In the genomic region with DNA sequence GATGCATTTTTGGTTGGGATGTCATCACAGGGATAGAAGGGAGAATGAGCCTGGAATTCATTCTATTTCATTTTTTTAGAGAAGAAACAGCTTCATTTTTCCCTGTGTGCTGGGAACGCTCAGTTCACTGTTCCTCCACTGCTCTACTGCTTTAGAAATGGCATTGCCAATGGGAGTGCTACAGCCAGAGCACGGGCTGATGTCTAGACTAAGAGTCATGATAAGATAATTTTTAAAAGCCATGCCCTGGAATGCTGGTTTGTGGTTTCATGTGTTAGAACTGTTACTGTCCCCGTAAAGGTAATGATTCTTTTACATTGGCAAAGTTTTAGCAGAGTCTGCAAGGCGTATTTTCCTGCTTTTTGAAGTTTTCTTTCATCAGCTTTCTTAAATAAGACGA, we compare ENCODE assay signal across 10 cellular contexts.
A peak's percentile ranks its signal among the peaks of the same experiment; 100 is the strongest.
DNase-seq lines count a peak whose midpoint lies in the region; ATAC-seq and TF ChIP-seq lines count a peak whose summit lies in the region.
"Had no signal": no experiment of that assay in that cellular context is flagged by ENCODE, and none has a peak within 500 bp of the region (broad histone marks: within the 10 kb centered on the region; RNA-seq: fewer than 3 reads in every experiment).

No MANE protein-coding gene starts in this region.

- no peaks in the 10 kb centered on the region for H3K79me2 ChIP-seq in SK-N-SH (ENCODE audit: insufficient read depth)

- TF ChIP-seq RAD21 in SK-N-SH (IDR thresholded peaks at IDR 0.05; ENCODE audit: low read length), result 0 out of 2 replicates have a peak, but pooled peaks have one; percentile 3

- ATAC-seq in GM21825 (IDR thresholded peaks at IDR 0.05; ENCODE audit: unreplicated experiment), result no peak

- DNase-seq in GM03348 (ENCODE audit: low spot score), result peak; percentile 30
- peak; percentile 48 for DNase-seq in SK-N-SH
- peak; percentile 88 for DNase-seq in glomerular visceral epithelial cell (ENCODE audit: extremely low spot score)
- peak; percentile 37 for DNase-seq in pons (ENCODE audit: low spot score)
- no peak for DNase-seq in NCI-H524 (lab: John Stamatoyannopoulos, UW)
- no peak for DNase-seq in NCI-H2171 (lab: John Stamatoyannopoulos, UW)
- DNase-seq in SK-N-DZ (ENCODE audit: low spot score), result no peak
- DNase-seq: NCI-H1694 had no signal

- H3K36me3 ChIP-seq in SK-N-SH (replicated peaks in 1 of 2; ENCODE audit: control insufficient read depth in 1 of 2, insufficient read depth in 2 of 2, low read length in 1 of 2), result no peaks in the 10 kb centered on the region

- 30% methylated on average over 5 of the region's 5 CpGs for WGBS in SK-N-SH (ENCODE audit: low lambda C conversion rate)

- no peaks in the 10 kb centered on the region for H3K9me2 ChIP-seq in SK-N-SH

- H3K4me1 ChIP-seq in SK-N-SH (ENCODE audit: control insufficient read depth in 1 of 2, insufficient read depth in 2 of 2, low read depth in 1 of 2, low read length in 1 of 2), result peaks cover 24 to 35% of the 10 kb centered on the region in 2 experiments

- H3K4me3 ChIP-seq in SK-N-SH (ENCODE audit: low read depth in 2 of 2, low read length in 1 of 2), result peak overlapping the region; percentile 17 to 31; a peak in 3 of 4 replicates

- peak overlapping the region; percentile 54; the same call in 1 of the 2 replicates for H2AFZ ChIP-seq in SK-N-SH (ENCODE audit: low read depth)

- H3K9ac ChIP-seq in SK-N-SH, result peak overlapping the region; percentile 53; the same call in 1 of the 2 replicates

- peak overlapping the region; percentile 79 for H3K4me2 ChIP-seq in SK-N-SH

- peaks cover 28% of the 10 kb centered on the region for H3F3A ChIP-seq in SK-N-SH (replicated peaks; ENCODE audit: insufficient read depth)

- no peaks in the 10 kb centered on the region for H4K20me1 ChIP-seq in SK-N-SH (ENCODE audit: insufficient read depth)

- peak; percentile 44 to 46; a peak in 2 of 4 replicates for TF ChIP-seq EP300 in SK-N-SH (IDR thresholded peaks at IDR 0.05; ENCODE audit: borderline replicate concordance in 1 of 2, low read depth in 1 of 2, low read length in 1 of 2)

- no peak for TF ChIP-seq CTCF in SK-N-SH (IDR thresholded peaks at IDR 0.05)

- POLR2A ChIA-PET in SK-N-SH (lab: Yijun Ruan, JAX), result no interaction called here

- no peaks in the 10 kb centered on the region for H3K9me3 ChIP-seq in SK-N-SH

- H3K27me3 ChIP-seq in SK-N-SH (ENCODE audit: insufficient read depth), result no peaks in the 10 kb centered on the region

- peak overlapping the region; percentile 85 to 99 for H3K27ac ChIP-seq in SK-N-SH (ENCODE audit: low read depth in 2 of 2, low read length in 1 of 2)
- H3K27ac ChIP-seq: VCaP had no signal

- CTCF ChIA-PET in SK-N-SH (lab: Yijun Ruan, JAX), result no interaction called here

TF ChIP-seq in SK-N-SH, 30 proteins besides CTCF, POLR2A, EP300 and RAD21:
- peak; percentile 25; the same call in 1 of the 2 replicates for TF ChIP-seq MAX (IDR thresholded peaks at IDR 0.05; ENCODE audit: low read depth)
- TF ChIP-seq YY1 (IDR thresholded peaks at IDR 0.05; ENCODE audit: low read depth), result no peak
- TF ChIP-seq FOXJ3 (CRISPR knock-in tag; IDR thresholded peaks at IDR 0.05), result no peak
- TF ChIP-seq MEF2A (IDR thresholded peaks at IDR 0.05; ENCODE audit: borderline replicate concordance, low read depth), result no peak
- TF ChIP-seq NFIC (IDR thresholded peaks at IDR 0.05; ENCODE audit: borderline replicate concordance), result no peak; the same call in 1 of the 2 replicates
- peak; percentile 63 for TF ChIP-seq TCF12 (IDR thresholded peaks at IDR 0.05)
- peak; percentile 27; the same call in 1 of the 2 replicates for TF ChIP-seq MXI1 (IDR thresholded peaks at IDR 0.05; ENCODE audit: low read depth, low read length)
- peak; percentile 84 for TF ChIP-seq RCOR1 (IDR thresholded peaks at IDR 0.05; ENCODE audit: low read length)
- TF ChIP-seq RFX5 (IDR thresholded peaks at IDR 0.05; ENCODE audit: low read length), result no peak
- TF ChIP-seq FOSL2 (IDR thresholded peaks at IDR 0.05; ENCODE audit: borderline replicate concordance, low read depth), result no peak
- TF ChIP-seq USF2 (IDR thresholded peaks at IDR 0.05; ENCODE audit: borderline replicate concordance, low read depth, low read length), result no peak
- peak; percentile 21; the same call in 1 of the 2 replicates for TF ChIP-seq TEAD4 (IDR thresholded peaks at IDR 0.05; ENCODE audit: borderline replicate concordance, insufficient read depth)
- no peak for TF ChIP-seq NRF1 (IDR thresholded peaks at IDR 0.05; ENCODE audit: low read depth, low read length)
- TF ChIP-seq, protein P1, sequence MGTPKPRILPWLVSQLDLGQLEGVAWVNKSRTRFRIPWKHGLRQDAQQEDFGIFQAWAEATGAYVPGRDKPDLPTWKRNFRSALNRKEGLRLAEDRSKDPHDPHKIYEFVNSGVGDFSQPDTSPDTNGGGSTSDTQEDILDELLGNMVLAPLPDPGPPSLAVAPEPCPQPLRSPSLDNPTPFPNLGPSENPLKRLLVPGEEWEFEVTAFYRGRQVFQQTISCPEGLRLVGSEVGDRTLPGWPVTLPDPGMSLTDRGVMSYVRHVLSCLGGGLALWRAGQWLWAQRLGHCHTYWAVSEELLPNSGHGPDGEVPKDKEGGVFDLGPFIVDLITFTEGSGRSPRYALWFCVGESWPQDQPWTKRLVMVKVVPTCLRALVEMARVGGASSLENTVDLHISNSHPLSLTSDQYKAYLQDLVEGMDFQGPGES (IDR thresholded peaks at IDR 0.05; ENCODE audit: low read depth, low read length), result no peak
- TF ChIP-seq POLR2AphosphoS5 (IDR thresholded peaks at IDR 0.05; ENCODE audit: low read depth, low read length), result peak; percentile 32; the same call in 1 of the 2 replicates
- TF ChIP-seq CHD2 (IDR thresholded peaks at IDR 0.05; ENCODE audit: low read length, partially characterized antibody), result no peak
- peak; percentile 34 for TF ChIP-seq PBX3 (IDR thresholded peaks at IDR 0.05)
- TF ChIP-seq, protein P2, sequence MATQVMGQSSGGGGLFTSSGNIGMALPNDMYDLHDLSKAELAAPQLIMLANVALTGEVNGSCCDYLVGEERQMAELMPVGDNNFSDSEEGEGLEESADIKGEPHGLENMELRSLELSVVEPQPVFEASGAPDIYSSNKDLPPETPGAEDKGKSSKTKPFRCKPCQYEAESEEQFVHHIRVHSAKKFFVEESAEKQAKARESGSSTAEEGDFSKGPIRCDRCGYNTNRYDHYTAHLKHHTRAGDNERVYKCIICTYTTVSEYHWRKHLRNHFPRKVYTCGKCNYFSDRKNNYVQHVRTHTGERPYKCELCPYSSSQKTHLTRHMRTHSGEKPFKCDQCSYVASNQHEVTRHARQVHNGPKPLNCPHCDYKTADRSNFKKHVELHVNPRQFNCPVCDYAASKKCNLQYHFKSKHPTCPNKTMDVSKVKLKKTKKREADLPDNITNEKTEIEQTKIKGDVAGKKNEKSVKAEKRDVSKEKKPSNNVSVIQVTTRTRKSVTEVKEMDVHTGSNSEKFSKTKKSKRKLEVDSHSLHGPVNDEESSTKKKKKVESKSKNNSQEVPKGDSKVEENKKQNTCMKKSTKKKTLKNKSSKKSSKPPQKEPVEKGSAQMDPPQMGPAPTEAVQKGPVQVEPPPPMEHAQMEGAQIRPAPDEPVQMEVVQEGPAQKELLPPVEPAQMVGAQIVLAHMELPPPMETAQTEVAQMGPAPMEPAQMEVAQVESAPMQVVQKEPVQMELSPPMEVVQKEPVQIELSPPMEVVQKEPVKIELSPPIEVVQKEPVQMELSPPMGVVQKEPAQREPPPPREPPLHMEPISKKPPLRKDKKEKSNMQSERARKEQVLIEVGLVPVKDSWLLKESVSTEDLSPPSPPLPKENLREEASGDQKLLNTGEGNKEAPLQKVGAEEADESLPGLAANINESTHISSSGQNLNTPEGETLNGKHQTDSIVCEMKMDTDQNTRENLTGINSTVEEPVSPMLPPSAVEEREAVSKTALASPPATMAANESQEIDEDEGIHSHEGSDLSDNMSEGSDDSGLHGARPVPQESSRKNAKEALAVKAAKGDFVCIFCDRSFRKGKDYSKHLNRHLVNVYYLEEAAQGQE (IDR thresholded peaks at IDR 0.05; ENCODE audit: low read depth, low read length), result no peak
- TF ChIP-seq USF1 (IDR thresholded peaks at IDR 0.05; ENCODE audit: borderline replicate concordance, low read depth), result no peak
- no peak for TF ChIP-seq RXRA (IDR thresholded peaks at IDR 0.05; ENCODE audit: borderline replicate concordance, low read depth)
- TF ChIP-seq GATA2 (CRISPR knock-in tag; IDR thresholded peaks at IDR 0.05), result peak; percentile 44; the same call in 1 of the 2 replicates
TF ChIP-seq in SK-N-SH: peak in this region for 8.

Comparison
In these comparisons a context has a peak if more than half of its experiments do, and no peak if none do; other contexts are left out.
1. DNase-seq: peak in GM03348 (single experiment), SK-N-SH (single experiment), glomerular visceral epithelial cell (single experiment) and pons (single experiment); none in NCI-H524 (0 of 2), NCI-H2171 (single experiment) and SK-N-DZ (single experiment).